Comparison of ENCODE assay signal across 15 cellular contexts in the genomic region with DNA sequence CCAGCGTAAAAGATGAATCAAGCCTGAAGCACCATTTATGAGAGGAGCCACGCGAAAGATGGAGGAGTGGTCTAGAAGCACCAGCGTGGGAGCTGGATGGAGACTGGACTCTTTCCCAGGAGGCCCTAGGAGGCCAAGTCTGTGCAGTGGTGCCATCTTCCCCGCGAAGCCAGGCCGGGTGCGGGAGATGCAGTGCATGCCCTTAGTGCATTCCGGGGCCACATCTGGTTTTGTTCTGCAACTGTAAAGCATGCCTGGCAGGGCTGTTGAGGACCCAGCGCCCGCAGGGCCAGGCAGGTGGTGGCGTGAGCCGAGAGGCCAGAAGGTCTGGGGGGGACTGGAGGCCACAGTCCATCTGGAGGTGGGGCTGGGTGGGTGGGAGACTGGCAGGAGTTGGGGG.
A peak's percentile ranks its signal among the peaks of the same experiment; 100 is the strongest.
DNase-seq lines count a peak whose midpoint lies in the region; ATAC-seq, FAIRE-seq and TF ChIP-seq lines count a peak whose summit lies in the region.
"Had no signal": no experiment of that assay in that cellular context is flagged by ENCODE, and none has a peak within 500 bp of the region (broad histone marks: within the 10 kb centered on the region; RNA-seq: fewer than 3 reads in every experiment).

No MANE protein-coding gene starts in this region.

- H3K9ac ChIP-seq in kidney (ENCODE audit: low read length in 2 of 2): no peak overlapping the region
- H3K9ac ChIP-seq: BLaER1 had no signal

- intact Hi-C loops in Right ventricle myocardium inferior (cut with DNase I): no loop called here
- intact Hi-C loops in left ventricle myocardium inferior (cut with micrococcal nuclease): no loop called here
- intact Hi-C loops in kidney (cut with DNase I): no loop called here
- intact Hi-C loops in spleen (cut with DNase I; ENCODE audit: low total_unique reads): no loop called here

- TF ChIP-seq POLR2A in spleen (IDR thresholded peaks at IDR 0.05): no peak

- ATAC-seq in Right ventricle myocardium inferior (no peak), SK-N-SH treated with all-trans-retinoic acid at 6 μM for 48 hours (no peak)

- H3K36me3 ChIP-seq in left ventricle myocardium inferior (no peaks in the 10 kb centered on the region), BE2C (no peaks in the 10 kb centered on the region), kidney (ENCODE audit: control insufficient read depth in 1 of 2, insufficient read depth in 2 of 2, low read length in 2 of 2) (no peaks in the 10 kb centered on the region), spleen (no peaks in the 10 kb centered on the region)
- H3K36me3 ChIP-seq: BLaER1 had no signal

- no peak overlapping the region for H3K4me3 ChIP-seq in left ventricle myocardium inferior
- H3K4me3 ChIP-seq in BE2C (ENCODE audit: low read depth, low read length): no peak overlapping the region
- H3K4me3 ChIP-seq in kidney (ENCODE audit: low read length in 2 of 2): no peak overlapping the region
- no peak overlapping the region for H3K4me3 ChIP-seq in spleen
- H3K4me3 ChIP-seq: BLaER1 had no signal

- no peak for FAIRE-seq in kidney (lab: Jason Lieb, UNC)
- FAIRE-seq: GM19239 had no signal

- no peaks in the 10 kb centered on the region for H3K9me3 ChIP-seq in left ventricle myocardium inferior (replicated peaks)
- H3K9me3 ChIP-seq in BE2C: no peaks in the 10 kb centered on the region
- H3K9me3 ChIP-seq in kidney (ENCODE audit: control insufficient read depth in 1 of 2, low read length in 2 of 2): no peaks in the 10 kb centered on the region
- H3K9me3 ChIP-seq in spleen: peaks cover 0 to 5% (median 0%) of the 10 kb centered on the region in 8 donors
- H3K9me3 ChIP-seq: BLaER1 had no signal

- H3K27ac ChIP-seq in left ventricle myocardium inferior (replicated peaks): no peak overlapping the region
- no peak overlapping the region for H3K27ac ChIP-seq in kidney (ENCODE audit: low read depth in 2 of 2, low read length in 2 of 2)
- H3K27ac ChIP-seq in spleen: no peak overlapping the region
- H3K27ac ChIP-seq: 22Rv1, BLaER1 had no signal

- peak; percentile 41 for DNase-seq in Right ventricle myocardium inferior (ENCODE audit: missing footprints)
- DNase-seq in left ventricle myocardium inferior: no peak
- peak; percentile 3 for DNase-seq in BE2C
- DNase-seq in kidney: peak; percentile 44
- peak; percentile 68 for DNase-seq in spleen
- DNase-seq in amygdala (lab: John Stamatoyannopoulos, UW): no peak
- no peak for DNase-seq in cerebellar cortex (ENCODE audit: low spot score)
- DNase-seq: CD4-positive, CD25-positive, alpha-beta regulatory T cell; DMS53; GF-D8; GOT3 had no signal

- TF ChIP-seq CTCF in left ventricle myocardium inferior (IDR thresholded peaks at IDR 0.05; ENCODE audit: borderline replicate concordance) (no peak), BE2C (IDR thresholded peaks at IDR 0.05; ENCODE audit: low read depth, low read length) (no peak), kidney (IDR thresholded peaks at IDR 0.05; ENCODE audit: borderline replicate concordance, extremely low read depth, insufficient read depth) (no peak), spleen (IDR thresholded peaks at IDR 0.05 in 8 of 11, conservative IDR thresholded peaks at IDR 0.05 in 3 of 11) (no peak)

- H3K27me3 ChIP-seq in left ventricle myocardium inferior (ENCODE audit: low read depth) (peaks cover 61% of the 10 kb centered on the region), BE2C (no peaks in the 10 kb centered on the region), spleen (replicated peaks in 1 of 7) (peaks cover 0 to 15% (median 0%) of the 10 kb centered on the region in 7 donors)
- H3K27me3 ChIP-seq: BLaER1 had no signal

- 88 to 94% (median 89%) methylated on average over 13 of the region's 13 CpGs for WGBS in spleen, 5 donors

- H3K4me1 ChIP-seq in left ventricle myocardium inferior (no peaks in the 10 kb centered on the region), BE2C (no peaks in the 10 kb centered on the region), kidney (ENCODE audit: control insufficient read depth in 1 of 2, insufficient read depth in 1 of 2, low read depth in 1 of 2, low read length in 2 of 2) (no peaks in the 10 kb centered on the region), spleen (no peaks in the 10 kb centered on the region)

TF ChIP-seq in SK-N-SH treated with all-trans-retinoic acid at 6 μM for 48 hours, 23 proteins besides CTCF, POLR2A, EP300 and RAD21:
- no peak for TF ChIP-seq TOX (CRISPR knock-in tag; IDR thresholded peaks at IDR 0.05; ENCODE audit: borderline replicate concordance)
- no peak for TF ChIP-seq ESRRG (CRISPR knock-in tag; IDR thresholded peaks at IDR 0.05)
- TF ChIP-seq ARNTL (CRISPR knock-in tag; IDR thresholded peaks at IDR 0.05; ENCODE audit: borderline replicate concordance, low read depth): no peak
- TF ChIP-seq, protein P1, sequence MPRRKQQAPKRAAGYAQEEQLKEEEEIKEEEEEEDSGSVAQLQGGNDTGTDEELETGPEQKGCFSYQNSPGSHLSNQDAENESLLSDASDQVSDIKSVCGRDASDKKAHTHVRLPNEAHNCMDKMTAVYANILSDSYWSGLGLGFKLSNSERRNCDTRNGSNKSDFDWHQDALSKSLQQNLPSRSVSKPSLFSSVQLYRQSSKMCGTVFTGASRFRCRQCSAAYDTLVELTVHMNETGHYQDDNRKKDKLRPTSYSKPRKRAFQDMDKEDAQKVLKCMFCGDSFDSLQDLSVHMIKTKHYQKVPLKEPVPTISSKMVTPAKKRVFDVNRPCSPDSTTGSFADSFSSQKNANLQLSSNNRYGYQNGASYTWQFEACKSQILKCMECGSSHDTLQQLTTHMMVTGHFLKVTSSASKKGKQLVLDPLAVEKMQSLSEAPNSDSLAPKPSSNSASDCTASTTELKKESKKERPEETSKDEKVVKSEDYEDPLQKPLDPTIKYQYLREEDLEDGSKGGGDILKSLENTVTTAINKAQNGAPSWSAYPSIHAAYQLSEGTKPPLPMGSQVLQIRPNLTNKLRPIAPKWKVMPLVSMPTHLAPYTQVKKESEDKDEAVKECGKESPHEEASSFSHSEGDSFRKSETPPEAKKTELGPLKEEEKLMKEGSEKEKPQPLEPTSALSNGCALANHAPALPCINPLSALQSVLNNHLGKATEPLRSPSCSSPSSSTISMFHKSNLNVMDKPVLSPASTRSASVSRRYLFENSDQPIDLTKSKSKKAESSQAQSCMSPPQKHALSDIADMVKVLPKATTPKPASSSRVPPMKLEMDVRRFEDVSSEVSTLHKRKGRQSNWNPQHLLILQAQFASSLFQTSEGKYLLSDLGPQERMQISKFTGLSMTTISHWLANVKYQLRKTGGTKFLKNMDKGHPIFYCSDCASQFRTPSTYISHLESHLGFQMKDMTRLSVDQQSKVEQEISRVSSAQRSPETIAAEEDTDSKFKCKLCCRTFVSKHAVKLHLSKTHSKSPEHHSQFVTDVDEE (CRISPR knock-in tag; IDR thresholded peaks at IDR 0.05): no peak

Comparison
In these comparisons a context has a peak if more than half of its experiments do, and no peak if none do; other contexts are left out.
1. DNase-seq: peak in Right ventricle myocardium inferior (single experiment), BE2C (single experiment), kidney (single experiment) and spleen (single experiment); none in left ventricle myocardium inferior (single experiment), amygdala (0 of 56) and cerebellar cortex (single experiment).